ENCODE assay signal across 8 cellular contexts in the genomic region with DNA sequence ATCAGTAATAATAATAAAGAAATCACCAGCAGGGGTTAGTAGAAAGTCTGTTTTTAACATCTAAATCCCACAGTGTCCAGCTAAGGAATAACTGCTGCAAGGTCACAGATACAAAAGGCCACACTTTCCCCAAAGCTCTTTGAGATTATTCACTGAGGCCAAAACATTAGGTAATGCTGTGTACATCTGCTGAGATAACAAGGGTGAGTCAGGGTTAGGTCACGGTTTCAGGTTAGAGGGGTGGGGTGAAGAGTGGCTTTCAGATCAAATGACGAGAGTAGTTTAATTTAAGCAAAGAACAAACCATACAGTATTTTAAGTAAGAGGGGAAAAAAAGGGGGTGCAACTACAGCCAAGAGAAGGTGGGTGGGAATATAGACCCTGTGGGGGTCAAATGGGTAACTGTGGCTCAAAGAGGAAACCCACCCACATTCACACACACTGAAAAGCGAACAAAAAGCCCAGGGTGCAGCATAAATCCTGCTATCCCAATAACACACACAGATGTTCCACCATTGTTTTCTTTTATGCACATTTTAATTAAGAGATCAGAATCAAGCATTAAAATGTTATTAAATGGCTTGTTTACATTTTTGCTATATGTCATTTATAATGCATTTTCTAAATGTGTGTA.
DNase-seq lines count a peak whose midpoint lies in the region; TF ChIP-seq lines count a peak whose summit lies in the region.

No MANE protein-coding gene starts in this region.

- H3K4me1 ChIP-seq in SK-N-SH (ENCODE audit: control insufficient read depth in 1 of 2, insufficient read depth in 2 of 2, low read depth in 1 of 2, low read length in 1 of 2), result peaks cover 0 to 10% of the 10 kb centered on the region in 2 experiments; a peak in 1 of 4 replicates

- DNase-seq in GM06990 (ENCODE audit: extremely low read depth, insufficient read length) (peak; percentile 16), HFF-Myc (ENCODE audit: extremely low read depth, low read depth) (peak; percentile 20), SK-N-SH (no peak), kidney epithelial cell (ENCODE audit: low read depth) (peak; percentile 74), Ammon's horn (ENCODE audit: low spot score) (no peak), hypothalamus (lab: John Stamatoyannopoulos, UW) (no peak), SKM-1 (lab: John Stamatoyannopoulos, UW; ENCODE audit: unreplicated experiment) (no peak), immature natural killer cell (no peak)

- H3K4me1 Mint-ChIP-seq in immature natural killer cell, result peaks cover 0 to 2% of the 10 kb centered on the region in 2 donors

- 44% methylated on average over 3 of the region's 3 CpGs for WGBS in SK-N-SH (ENCODE audit: low lambda C conversion rate)

- peaks cover 0 to 5% (median 1%) of the 10 kb centered on the region in 3 donors for H3K36me3 Mint-ChIP-seq in immature natural killer cell

- H3K4me2 ChIP-seq in SK-N-SH, result peak overlapping the region; percentile 36; the same call in 1 of the 2 replicates

- H3F3A ChIP-seq in SK-N-SH (replicated peaks; ENCODE audit: insufficient read depth), result no peaks in the 10 kb centered on the region

- no peaks in the 10 kb centered on the region for H3K9me3 ChIP-seq in SK-N-SH

- CTCF ChIA-PET in SK-N-SH (lab: Yijun Ruan, JAX), result no interaction called here

- no peak for TF ChIP-seq CTCF in GM06990 (IDR thresholded peaks at IDR 0.05; ENCODE audit: insufficient read depth, low read length, poor library complexity, severe bottlenecking)
- no peak for TF ChIP-seq CTCF in HFF-Myc (IDR thresholded peaks at IDR 0.05; ENCODE audit: low read depth, low read length, missing control alignments)
- TF ChIP-seq CTCF in SK-N-SH (IDR thresholded peaks at IDR 0.05), result no peak
- TF ChIP-seq CTCF in kidney epithelial cell (IDR thresholded peaks at IDR 0.05; ENCODE audit: insufficient read depth, low read length, poor library complexity, severe bottlenecking), result no peak

- no peaks in the 10 kb centered on the region for H4K20me1 ChIP-seq in SK-N-SH (ENCODE audit: insufficient read depth)

- H3K27me3 Mint-ChIP-seq in immature natural killer cell (ENCODE audit: low read depth in 3 of 3), result peaks cover 1 to 2% (median 2%) of the 10 kb centered on the region in 3 donors

- H3K36me3 ChIP-seq in GM06990 (ENCODE audit: control insufficient read depth, insufficient read depth, low read length) (no peaks in the 10 kb centered on the region), SK-N-SH (replicated peaks in 1 of 2; ENCODE audit: control insufficient read depth in 1 of 2, insufficient read depth in 2 of 2, low read length in 1 of 2) (no peaks in the 10 kb centered on the region), kidney epithelial cell (ENCODE audit: control insufficient read depth, insufficient read depth, low read length) (no peaks in the 10 kb centered on the region)

- H3K4me3 Mint-ChIP-seq in immature natural killer cell, result no peak overlapping the region

- TF ChIP-seq RAD21 in SK-N-SH (IDR thresholded peaks at IDR 0.05; ENCODE audit: low read length), result no peak

- no peak overlapping the region for H3K27ac Mint-ChIP-seq in immature natural killer cell

- no peak overlapping the region for H2AFZ ChIP-seq in SK-N-SH (ENCODE audit: low read depth)

- no peak overlapping the region for H3K4me3 ChIP-seq in GM06990 (replicated peaks; ENCODE audit: low read depth, low read length)
- H3K4me3 ChIP-seq in HFF-Myc (replicated peaks; ENCODE audit: low read depth, low read length), result no peak overlapping the region
- no peak overlapping the region for H3K4me3 ChIP-seq in SK-N-SH (ENCODE audit: low read depth in 2 of 2, low read length in 1 of 2)
- no peak overlapping the region for H3K4me3 ChIP-seq in kidney epithelial cell (ENCODE audit: low read depth, low read length)

- no peak for TF ChIP-seq EP300 in SK-N-SH (IDR thresholded peaks at IDR 0.05; ENCODE audit: borderline replicate concordance in 1 of 2, low read depth in 1 of 2, low read length in 1 of 2)

- no peak overlapping the region for H3K9ac ChIP-seq in SK-N-SH

- no peaks in the 10 kb centered on the region for H3K9me3 Mint-ChIP-seq in immature natural killer cell

- H3K9me2 ChIP-seq in SK-N-SH, result no peaks in the 10 kb centered on the region

- no peak overlapping the region for H3K27ac ChIP-seq in SK-N-SH (ENCODE audit: low read depth in 2 of 2, low read length in 1 of 2)

- H3K79me2 ChIP-seq in SK-N-SH (ENCODE audit: insufficient read depth), result no peaks in the 10 kb centered on the region

- H3K27me3 ChIP-seq in GM06990 (replicated peaks; ENCODE audit: control insufficient read depth, insufficient read depth, low read length), result no peaks in the 10 kb centered on the region
- no peaks in the 10 kb centered on the region for H3K27me3 ChIP-seq in SK-N-SH (ENCODE audit: insufficient read depth)
- no peaks in the 10 kb centered on the region for H3K27me3 ChIP-seq in kidney epithelial cell (ENCODE audit: control insufficient read depth, insufficient read depth, low read length)

- POLR2A ChIA-PET in SK-N-SH (lab: Yijun Ruan, JAX), result no interaction called here

TF ChIP-seq in SK-N-SH, 30 proteins besides CTCF, POLR2A, EP300 and RAD21:
- peak; percentile 52; the same call in 1 of the 2 replicates for TF ChIP-seq JUND (IDR thresholded peaks at IDR 0.05)
- TF ChIP-seq RXRA (IDR thresholded peaks at IDR 0.05; ENCODE audit: borderline replicate concordance, low read depth), result peak; percentile 33; the same call in 1 of the 2 replicates
- TF ChIP-seq TCF12 (IDR thresholded peaks at IDR 0.05), result peak; percentile 68
- TF ChIP-seq NFIC (IDR thresholded peaks at IDR 0.05; ENCODE audit: borderline replicate concordance), result peak; percentile 47; the same call in 1 of the 2 replicates
- TF ChIP-seq, protein P1, sequence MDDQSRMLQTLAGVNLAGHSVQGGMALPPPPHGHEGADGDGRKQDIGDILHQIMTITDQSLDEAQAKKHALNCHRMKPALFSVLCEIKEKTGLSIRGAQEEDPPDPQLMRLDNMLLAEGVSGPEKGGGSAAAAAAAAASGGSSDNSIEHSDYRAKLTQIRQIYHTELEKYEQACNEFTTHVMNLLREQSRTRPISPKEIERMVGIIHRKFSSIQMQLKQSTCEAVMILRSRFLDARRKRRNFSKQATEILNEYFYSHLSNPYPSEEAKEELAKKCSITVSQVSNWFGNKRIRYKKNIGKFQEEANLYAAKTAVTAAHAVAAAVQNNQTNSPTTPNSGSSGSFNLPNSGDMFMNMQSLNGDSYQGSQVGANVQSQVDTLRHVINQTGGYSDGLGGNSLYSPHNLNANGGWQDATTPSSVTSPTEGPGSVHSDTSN (IDR thresholded peaks at IDR 0.05), result no peak
- TF ChIP-seq FOSL2 (IDR thresholded peaks at IDR 0.05; ENCODE audit: borderline replicate concordance, low read depth), result peak; percentile 81
- TF ChIP-seq NRF1 (IDR thresholded peaks at IDR 0.05; ENCODE audit: low read depth, low read length), result no peak

Comparison
In these comparisons a context has a peak if more than half of its experiments do, and no peak if none do; other contexts are left out.
1. DNase-seq: peak in GM06990 (single experiment), HFF-Myc (single experiment) and kidney epithelial cell (single experiment); none in SK-N-SH (single experiment), Ammon's horn (single experiment), hypothalamus (0 of 51), SKM-1 (single experiment) and immature natural killer cell (0 of 3).